Comparison of ENCODE assay signal across 10 cellular contexts in genomic region chr11:43555811-43556210, GRCh38.
DNase-seq lines count a peak whose midpoint lies in the region; ATAC-seq, FAIRE-seq and TF ChIP-seq lines count a peak whose summit lies in the region.
"Had no signal": no experiment of that assay in that cellular context is flagged by ENCODE, and none has a peak within 500 bp of the region (broad histone marks: within the 10 kb centered on the region; RNA-seq: fewer than 3 reads in every experiment).

No MANE protein-coding gene starts in this region.

- H3K27ac Mint-ChIP-seq in astrocyte (ENCODE audit: unreplicated experiment): no peak overlapping the region
- H3K27ac Mint-ChIP-seq: activated naive CD4-positive, alpha-beta T cell treated with anti-CD3 and anti-CD28 coated beads for 36 hours had no signal

- peak; percentile 86 for ATAC-seq in right cardiac atrium

- no peak for TF ChIP-seq POLR2A in erythroblast (IDR thresholded peaks at IDR 0.05; ENCODE audit: low read length)

- no peak overlapping the region for H2AFZ ChIP-seq in astrocyte (ENCODE audit: low read depth, low read length)

- DNase-seq in NCI-H146 (lab: John Stamatoyannopoulos, UW) (peak; percentile 89), astrocyte (ENCODE audit: low read depth) (peak; percentile 19), right cardiac atrium (peak in 1 of 3 donors; percentile 71), small intestine (peak; percentile 5), erythroblast (lab: John Stamatoyannopoulos, UW) (no peak), COR-L47 (lab: John Stamatoyannopoulos, UW) (no peak), HEK293T (ENCODE audit: extremely low spot score) (no peak)
- DNase-seq: activated naive CD4-positive, alpha-beta T cell treated with anti-CD3 and anti-CD28 coated beads for 36 hours; NCI-H82 had no signal

- H4K20me1 ChIP-seq in astrocyte (ENCODE audit: insufficient read depth, low read length): no peaks in the 10 kb centered on the region

- no peak overlapping the region for H3K9ac ChIP-seq in astrocyte (ENCODE audit: low read length)

- 11% methylated on average over 5 of the region's 5 CpGs for WGBS in right cardiac atrium
- 13 to 16% (median 15%) methylated on average over 5 of the region's 5 CpGs for WGBS in small intestine, 3 donors

- peak overlapping the region; percentile 56 for H3K4me2 ChIP-seq in astrocyte (ENCODE audit: low read length)

- no peaks in the 10 kb centered on the region for H3K79me2 ChIP-seq in astrocyte (ENCODE audit: insufficient read depth, low read length)

- H3K4me3 ChIP-seq in astrocyte (ENCODE audit: insufficient read depth, low read depth, low read length) (no peak overlapping the region), right cardiac atrium (ENCODE audit: low read length) (peak overlapping the region; percentile 30), small intestine (ENCODE audit: low read depth in 1 of 2, low read length in 2 of 2) (no peak overlapping the region)

- FAIRE-seq in astrocyte (lab: Jason Lieb, UNC) (no peak), small intestine (lab: Jason Lieb, UNC) (no peak)
- FAIRE-seq: G401.6 had no signal

- H3K4me1 ChIP-seq in astrocyte (ENCODE audit: insufficient read depth, low read length): no peaks in the 10 kb centered on the region
- H3K4me1 ChIP-seq in right cardiac atrium (ENCODE audit: control insufficient read depth, insufficient read depth, low read length): peaks cover 3% of the 10 kb centered on the region
- no peaks in the 10 kb centered on the region for H3K4me1 ChIP-seq in small intestine (ENCODE audit: control insufficient read depth in 2 of 2, insufficient read depth in 1 of 2, low read depth in 1 of 2, low read length in 1 of 2)

- H3K9me3 Mint-ChIP-seq in astrocyte (ENCODE audit: unreplicated experiment): no peaks in the 10 kb centered on the region
- H3K9me3 Mint-ChIP-seq: activated naive CD4-positive, alpha-beta T cell treated with anti-CD3 and anti-CD28 coated beads for 36 hours had no signal

- H3K27me3 Mint-ChIP-seq in astrocyte (ENCODE audit: low read depth, unreplicated experiment): peaks cover 29% of the 10 kb centered on the region

- H3K27me3 ChIP-seq in astrocyte (ENCODE audit: insufficient read depth, low read length): peaks cover 72% of the 10 kb centered on the region
- H3K27me3 ChIP-seq in right cardiac atrium (ENCODE audit: control insufficient read depth, insufficient read depth): no peaks in the 10 kb centered on the region
- H3K27me3 ChIP-seq in small intestine (ENCODE audit: control insufficient read depth in 2 of 2, insufficient read depth in 2 of 2, low read length in 2 of 2): peaks cover 0 to 17% of the 10 kb centered on the region in 2 donors

- no peak overlapping the region for H3K4me3 Mint-ChIP-seq in astrocyte (ENCODE audit: unreplicated experiment)
- H3K4me3 Mint-ChIP-seq: activated naive CD4-positive, alpha-beta T cell treated with anti-CD3 and anti-CD28 coated beads for 36 hours had no signal

- H3K36me3 ChIP-seq in astrocyte (ENCODE audit: insufficient read depth, low read length) (no peaks in the 10 kb centered on the region), small intestine (ENCODE audit: control insufficient read depth in 2 of 2, insufficient read depth in 2 of 2, low read length in 2 of 2) (no peaks in the 10 kb centered on the region)

- peaks cover 2% of the 10 kb centered on the region for H3K36me3 Mint-ChIP-seq in astrocyte (ENCODE audit: low read depth, unreplicated experiment)

- no peak for TF ChIP-seq CTCF in astrocyte (IDR thresholded peaks at IDR 0.05; ENCODE audit: insufficient read depth, low read depth, low read length)

- H3K9me3 ChIP-seq in astrocyte (ENCODE audit: insufficient read depth, low read depth, low read length) (no peaks in the 10 kb centered on the region), right cardiac atrium (ENCODE audit: control insufficient read depth, low read length) (no peaks in the 10 kb centered on the region), small intestine (ENCODE audit: control insufficient read depth, low read depth) (no peaks in the 10 kb centered on the region)

- POLR2A ChIA-PET in HEK293T (lab: Yijun Ruan, JAX): interaction anchor here (0.6 kb wide), 1 partner anchor 92 kb away, joined by 3 read pairs; no protein-coding TSS in a partner anchor

- H3K27ac ChIP-seq in astrocyte (ENCODE audit: low read depth, low read length): no peak overlapping the region
- H3K27ac ChIP-seq in right cardiac atrium (ENCODE audit: low read length): no peak overlapping the region
- H3K27ac ChIP-seq in small intestine (ENCODE audit: low read depth in 1 of 2, low read length in 1 of 2): no peak overlapping the region

- CTCF ChIA-PET in HEK293T (lab: Yijun Ruan, JAX): no interaction called here

- intact Hi-C loops in right cardiac atrium (cut with DNase I): no loop called here

- H3K4me1 Mint-ChIP-seq in astrocyte (ENCODE audit: low read depth, unreplicated experiment): peaks cover 40% of the 10 kb centered on the region

TF ChIP-seq in HEK293T, 16 proteins besides CTCF, POLR2A, EP300 and RAD21:
- no peak for TF ChIP-seq CTBP1 (IDR thresholded peaks at IDR 0.05; ENCODE audit: borderline replicate concordance)
- TF ChIP-seq BHLHE40 (IDR thresholded peaks at IDR 0.05; ENCODE audit: borderline replicate concordance): no peak
- TF ChIP-seq FOXM1 (IDR thresholded peaks at IDR 0.05; ENCODE audit: borderline replicate concordance): no peak
- TF ChIP-seq LEF1 (IDR thresholded peaks at IDR 0.05; ENCODE audit: borderline replicate concordance): no peak
- no peak for TF ChIP-seq FOXA1 (IDR thresholded peaks at IDR 0.05)
- TF ChIP-seq ELF4 (IDR thresholded peaks at IDR 0.05): no peak
- TF ChIP-seq NFRKB (IDR thresholded peaks at IDR 0.05): no peak
- TF ChIP-seq HDGF (IDR thresholded peaks at IDR 0.05; ENCODE audit: borderline replicate concordance): no peak
- no peak for TF ChIP-seq ARNT (IDR thresholded peaks at IDR 0.05)
- TF ChIP-seq ZNF384 (IDR thresholded peaks at IDR 0.05): no peak
- TF ChIP-seq FOXK2 (IDR thresholded peaks at IDR 0.05): no peak
- TF ChIP-seq SUZ12 (IDR thresholded peaks at IDR 0.05): no peak

Comparison
In these comparisons a context has a peak if more than half of its experiments do, and no peak if none do; other contexts are left out.
1. DNase-seq: peak in NCI-H146 (single experiment), astrocyte (single experiment) and small intestine (single experiment); none in erythroblast (0 of 2), COR-L47 (single experiment) and HEK293T (single experiment).